Comparison of ENCODE assay signal across 13 cellular contexts in the genomic region with DNA sequence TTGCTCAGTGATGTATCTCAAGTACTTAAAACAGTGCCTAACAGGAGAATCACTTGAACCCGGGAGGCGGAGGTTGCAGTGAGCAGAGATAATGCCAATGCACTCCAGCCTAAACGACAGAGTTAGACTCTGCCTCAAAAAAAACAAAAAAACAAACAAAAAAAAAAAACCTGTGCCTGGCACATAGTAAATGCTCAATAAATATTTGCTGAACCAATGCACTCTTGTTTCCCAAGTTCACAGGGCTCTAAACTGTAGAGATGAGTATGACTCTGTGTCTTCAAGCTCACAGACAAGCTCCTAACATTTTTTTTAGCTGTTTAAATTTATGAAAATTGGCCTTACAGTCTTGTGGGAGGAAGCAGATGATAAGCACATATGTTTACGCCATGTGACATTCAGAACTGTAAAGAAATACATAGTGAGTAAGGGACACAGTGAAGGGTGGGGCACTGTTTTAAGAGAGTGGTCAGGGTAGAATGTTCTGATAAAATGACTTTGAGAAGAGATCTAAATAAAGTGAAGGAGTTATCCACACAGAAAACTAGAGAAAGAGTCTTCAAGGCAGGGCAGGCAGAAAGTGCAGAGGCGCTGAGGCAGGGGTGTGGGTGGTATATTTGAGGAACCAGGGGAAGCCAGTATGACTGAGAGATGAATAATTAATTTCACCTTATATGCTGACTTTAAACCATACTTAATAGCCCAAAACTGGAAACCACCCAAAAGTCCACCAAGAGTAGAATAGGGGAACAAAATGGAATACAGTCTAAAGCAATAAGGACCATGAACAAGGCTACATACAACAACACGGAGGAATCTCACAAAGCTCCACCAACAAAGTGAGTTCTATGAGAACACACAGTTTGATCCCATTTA. TPM values are rescaled to one million over a fixed set of nuclear protein-coding genes. Genes with fewer than 3 reads are reported as not detected.
DNase-seq lines count a peak whose midpoint lies in the region; ATAC-seq and TF ChIP-seq lines count a peak whose summit lies in the region.
"Had no signal": no experiment of that assay in that cellular context is flagged by ENCODE, and none has a peak within 500 bp of the region (broad histone marks: within the 10 kb centered on the region; RNA-seq: fewer than 3 reads in every experiment).

No MANE protein-coding gene starts in this region.

- 84% methylated on average over 6 of the region's 6 CpGs for WGBS in thymus

- POLR2A ChIA-PET in activated B cell treated with CpG ODN at 0.5 μM for 24 hours (lab: Charles Lee) = interaction anchor here (2.8 kb wide), 1 partner anchor 12 kb away, joined by 18 read pairs; no protein-coding TSS in a partner anchor

- H3K4me1 ChIP-seq in thymus (ENCODE audit: control insufficient read depth, insufficient read depth, low read length) = peaks cover 20% of the 10 kb centered on the region

- peak overlapping the region; percentile 31 for H3K27ac ChIP-seq in thymus (ENCODE audit: low read depth)
- H3K27ac ChIP-seq: C4-2B, suprapubic skin had no signal

- CTCF ChIA-PET in activated B cell treated with CpG ODN at 0.5 μM for 24 hours (lab: Charles Lee) = interaction anchor here (0.8 to 1.6 kb wide), 4 partner anchors 9 to 55 kb away, joined by 3 to 7 read pairs (median 6); partner anchors contain the start of gene MREG

- no peak overlapping the region for H3K4me3 ChIP-seq in thymus (ENCODE audit: low read length)
- H3K4me3 ChIP-seq: suprapubic skin had no signal

- no peak for TF ChIP-seq CTCF in activated B cell treated with CpG ODN at 0.5 μM for 24 hours (IDR thresholded peaks at IDR 0.05)

- no peaks in the 10 kb centered on the region for H3K9me3 ChIP-seq in thymus (ENCODE audit: control insufficient read depth)
- H3K9me3 ChIP-seq: suprapubic skin had no signal

- peak overlapping the region; percentile 61 for H3K4me3 Mint-ChIP-seq in activated B cell treated with CpG ODN at 0.5 μM for 24 hours

- ATAC-seq in HG02884 (IDR thresholded peaks at IDR 0.05; ENCODE audit: unreplicated experiment) = peak; percentile 32
- ATAC-seq in activated B cell treated with CpG ODN at 0.5 μM for 24 hours (ENCODE audit: low read depth) = peak; percentile 80
- ATAC-seq in GM18873 (IDR thresholded peaks at IDR 0.05; ENCODE audit: low FRiP score, unreplicated experiment) = no peak

- H3K36me3 ChIP-seq in thymus (ENCODE audit: control insufficient read depth, insufficient read depth) = no peaks in the 10 kb centered on the region
- H3K36me3 ChIP-seq: suprapubic skin had no signal

- intact Hi-C loops in activated B cell treated with CpG ODN at 0.5 μM for 24 hours (cut with micrococcal nuclease) = loop anchor here (1.0 to 2.0 kb wide), 2 partner anchors 9 to 18 kb away; partner anchors contain the start of gene MREG

- H3K27me3 Mint-ChIP-seq in activated B cell treated with CpG ODN at 0.5 μM for 24 hours = no peaks in the 10 kb centered on the region

- H3K27me3 ChIP-seq in thymus (ENCODE audit: control insufficient read depth, insufficient read depth) = no peaks in the 10 kb centered on the region
- H3K27me3 ChIP-seq: suprapubic skin had no signal

- H3K36me3 Mint-ChIP-seq in activated B cell treated with CpG ODN at 0.5 μM for 24 hours (ENCODE audit: low read depth) = no peaks in the 10 kb centered on the region

- peak; percentile 29 for DNase-seq in stimulated activated CD4-positive, alpha-beta T cell treated with anti-CD3 and anti-CD28 coated beads, Interleukin-4, amount 100 ng/mL, for 24 hours
- no peak for DNase-seq in stimulated activated CD4-positive, alpha-beta T cell treated with anti-CD3 and anti-CD28 coated beads, Interleukin-2, amount 100 ng/mL, for 48 hours
- DNase-seq in activated B cell treated with CpG ODN at 0.5 μM for 24 hours (no peak), LoVo (ENCODE audit: low spot score) (no peak), NCI-H1694 treated with DMSO at 0.1 percent for 48 hours (lab: John Stamatoyannopoulos, UW) (no peak)
- DNase-seq: IMR-90, midbrain, NCI-H446 treated with DMSO at 0.1 percent for 48 hours had no signal

- H3K27ac Mint-ChIP-seq in activated B cell treated with CpG ODN at 0.5 μM for 24 hours = peak overlapping the region; percentile 89

- peaks cover 61% of the 10 kb centered on the region for H3K4me1 Mint-ChIP-seq in activated B cell treated with CpG ODN at 0.5 μM for 24 hours

- no peaks in the 10 kb centered on the region for H3K9me3 Mint-ChIP-seq in activated B cell treated with CpG ODN at 0.5 μM for 24 hours

RNA-seq across cellular contexts. Expression of gene MREG, which starts 8.7 kb away (rescaled TPM):
- total RNA-seq in activated B cell treated with CpG ODN at 0.5 μM for 24 hours = 16.2 and 16.6 TPM in 2 replicates
- polyA plus RNA-seq in thymus = 16.3 TPM
